28 cellular contexts compared by ENCODE assay signal in genomic region chr1:3101127-3101939, GRCh38. TPM values are rescaled to one million over a fixed set of nuclear protein-coding genes. Genes with fewer than 3 reads are reported as not detected.
A peak's percentile ranks its signal among the peaks of the same experiment; 100 is the strongest.
DNase-seq lines count a peak whose midpoint lies in the region; ATAC-seq and TF ChIP-seq lines count a peak whose summit lies in the region.
"Had no signal": no experiment of that assay in that cellular context is flagged by ENCODE, and none has a peak within 500 bp of the region (broad histone marks: within the 10 kb centered on the region; RNA-seq: fewer than 3 reads in every experiment).

No MANE protein-coding gene starts in this region.

- H3K36me3 ChIP-seq in heart right ventricle, result no peaks in the 10 kb centered on the region
- H3K36me3 ChIP-seq: BLaER1 treated with 17β-estradiol and CSF1 and Interleukin-3, amounts not matched to agents 10 nM and 100 nM; thyroid gland had no signal

- ATAC-seq in heart right ventricle, result peak in 7 of 8 donors; percentile 8 to 37 (median 17)
- ATAC-seq in HG02678 (IDR thresholded peaks at IDR 0.05; ENCODE audit: unreplicated experiment), result no peak
- ATAC-seq: stimulated activated naive B cell treated with anti-CD40 and anti-IgM and Interleukin-4, amounts not matched to agents 10 μg/mL and 1 μg/mL and 100 μg/mL, for 72 hours had no signal

- WGBS in heart right ventricle, 2 donors, result 26 to 34% methylated on average over 28 of the region's 28 CpGs

- DNase-seq in heart right ventricle, result no peak
- no peak for DNase-seq in cardiac septum (ENCODE audit: low spot score)
- peak; percentile 31 for DNase-seq in NCI-H2029 (lab: John Stamatoyannopoulos, UW)
- DNase-seq in ecto neural progenitor cell (ENCODE audit: low spot score), result peak; percentile 83
- DNase-seq in mesothelial cell of epicardium (ENCODE audit: low spot score in 2 of 2, unreplicated experiment in 2 of 2), result no peak
- DNase-seq in epidermal melanocyte (ENCODE audit: insufficient read length, low spot score), result no peak
- DNase-seq: activated CD4-positive, alpha-beta T cell treated with anti-CD3 and anti-CD28 coated beads for 4 hours; activated naive CD4-positive, alpha-beta T cell treated with Interleukin-2 at 50 U/mL for 16 hours; activated T-cell treated with anti-CD3 and anti-CD28 coated beads, Interleukin-2, amount 50 U/mL, for 48 hours; Caco-2; central memory CD4-positive, alpha-beta T cell; H7; KG1; mesenchymal stem cell; naive B cell; NCI-H187; retina; RPMI8226; SK-N-SH; stimulated activated CD4-positive, alpha-beta T cell treated with anti-CD3 and anti-CD28 coated beads, Interleukin-4, amount 100 ng/mL, for 24 hours; stimulated activated naive B cell treated with anti-CD40 and anti-IgM and Interleukin-4, amounts not matched to agents 10 μg/mL and 1 μg/mL and 100 μg/mL, for 72 hours; T-helper 2 cell; thyroid gland had no signal

- peaks cover 0 to 59% (median 30%) of the 10 kb centered on the region in 9 donors for H3K4me1 ChIP-seq in heart right ventricle

- H3K27me3 ChIP-seq in heart right ventricle, result peaks cover 0 to 5% (median 0%) of the 10 kb centered on the region in 7 donors
- H3K27me3 ChIP-seq: thyroid gland had no signal

- H3K27me3 Mint-ChIP-seq in mesothelial cell of epicardium (ENCODE audit: low read depth), result peaks cover 35% of the 10 kb centered on the region

- H3K36me3 Mint-ChIP-seq in mesothelial cell of epicardium, result no peaks in the 10 kb centered on the region
- H3K36me3 Mint-ChIP-seq: naive B cell; stimulated activated naive B cell treated with anti-CD40 and anti-IgM and Interleukin-4, amounts not matched to agents 10 μg/mL and 1 μg/mL and 100 μg/mL, for 72 hours had no signal

- intact Hi-C loops in heart right ventricle (cut with DNase I), result no loop called here
- intact Hi-C loops in cardiac septum (cut with DNase I), result no loop called here

- no peak overlapping the region for H3K4me3 Mint-ChIP-seq in mesothelial cell of epicardium
- H3K4me3 Mint-ChIP-seq: stimulated activated naive B cell treated with anti-CD40 and anti-IgM and Interleukin-4, amounts not matched to agents 10 μg/mL and 1 μg/mL and 100 μg/mL, for 72 hours had no signal

- H3K4me1 Mint-ChIP-seq in mesothelial cell of epicardium, result peaks cover 20% of the 10 kb centered on the region
- H3K4me1 Mint-ChIP-seq: naive B cell; stimulated activated naive B cell treated with anti-CD40 and anti-IgM and Interleukin-4, amounts not matched to agents 10 μg/mL and 1 μg/mL and 100 μg/mL, for 72 hours had no signal

- H3K27ac Mint-ChIP-seq in mesothelial cell of epicardium, result no peak overlapping the region
- H3K27ac Mint-ChIP-seq: naive B cell; stimulated activated naive B cell treated with anti-CD40 and anti-IgM and Interleukin-4, amounts not matched to agents 10 μg/mL and 1 μg/mL and 100 μg/mL, for 72 hours had no signal

- TF ChIP-seq CTCF in heart right ventricle (IDR thresholded peaks at IDR 0.05) (no peak), mesothelial cell of epicardium (IDR thresholded peaks at IDR 0.05; ENCODE audit: unreplicated experiment) (no peak)

- H3K4me3 ChIP-seq in heart right ventricle, result no peak overlapping the region
- H3K4me3 ChIP-seq: BLaER1 treated with 17β-estradiol and CSF1 and Interleukin-3, amounts not matched to agents 10 nM and 100 nM; thyroid gland had no signal

- no peaks in the 10 kb centered on the region for H3K9me3 Mint-ChIP-seq in mesothelial cell of epicardium
- H3K9me3 Mint-ChIP-seq: naive B cell; stimulated activated naive B cell treated with anti-CD40 and anti-IgM and Interleukin-4, amounts not matched to agents 10 μg/mL and 1 μg/mL and 100 μg/mL, for 72 hours had no signal

- H3K27ac ChIP-seq in heart right ventricle (peak overlapping the region in 3 of 10 donors; percentile 0 to 22 (median 19)), temporal lobe (ENCODE audit: low read depth, low read length) (peak overlapping the region; percentile 17)
- H3K27ac ChIP-seq: BLaER1 treated with 17β-estradiol and CSF1 and Interleukin-3, amounts not matched to agents 10 nM and 100 nM; thyroid gland had no signal

- no peaks in the 10 kb centered on the region for H3K9me3 ChIP-seq in heart right ventricle
- H3K9me3 ChIP-seq: BLaER1 treated with 17β-estradiol and CSF1 and Interleukin-3, amounts not matched to agents 10 nM and 100 nM; Caco-2; SK-N-SH; thyroid gland had no signal

RNA-seq across cellular contexts. Expression of gene PRDM16, which starts 32.3 kb away (rescaled TPM):
- total RNA-seq in heart right ventricle, result 10 to 100 TPM; 11.7 to 25.9 (median 14.8) TPM
- 10 to 100 TPM in 1 of 2 donors, 1 to 10 TPM in 1; 4.1 to 16.8 TPM for polyA plus RNA-seq in heart right ventricle
- total RNA-seq in cardiac septum, result 12.9 TPM
- 5.9 TPM for total RNA-seq in temporal lobe
- 1.2 to 2.1 TPM (median 1.4 TPM) in 3 replicates for total RNA-seq in mesothelial cell of epicardium
- total RNA-seq: activated CD8-positive, alpha-beta memory T cell treated with anti-CD3 and anti-CD28 coated beads for 36 hours; dermis microvascular lymphatic vessel endothelial cell had no signal
- polyA plus RNA-seq: SK-N-SH had no signal

Comparison
In these comparisons a context has a peak if more than half of its experiments do, and no peak if none do; other contexts are left out.
1. DNase-seq: peak in NCI-H2029 (single experiment) and ecto neural progenitor cell (single experiment); none in heart right ventricle (0 of 2), cardiac septum (single experiment), mesothelial cell of epicardium (0 of 2) and epidermal melanocyte (single experiment).